In the genomic region with DNA sequence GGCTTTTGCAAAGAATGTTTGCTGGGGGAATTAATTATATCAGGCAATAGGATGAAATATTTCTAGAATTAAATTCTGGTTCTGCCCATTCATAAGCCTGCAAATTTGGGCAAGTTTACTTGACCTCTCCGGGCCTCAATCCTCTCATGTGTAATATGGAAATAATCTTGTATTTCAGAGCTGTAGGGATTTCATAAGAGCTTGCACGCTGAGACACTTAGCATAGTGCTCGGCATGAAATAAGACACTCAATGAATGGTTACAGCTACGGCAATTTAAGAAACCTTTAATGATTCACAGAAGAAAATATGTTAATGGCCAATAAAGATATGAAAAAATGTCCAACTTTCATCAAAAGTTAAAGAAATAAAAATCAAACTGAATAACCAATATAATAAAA, we compare ENCODE assay signal across 22 cellular contexts.
"Had no signal": no experiment of that assay in that cellular context is flagged by ENCODE, and none has a peak within 500 bp of the region (broad histone marks: within the 10 kb centered on the region; RNA-seq: fewer than 3 reads in every experiment).

No MANE protein-coding gene starts in this region.

- H3K4me1 ChIP-seq: parathyroid adenoma, testis had no signal

- ATAC-seq: gastrocnemius medialis; left lobe of liver; sciatic nerve; stimulated activated effector memory CD8-positive, alpha-beta T cell treated with anti-CD3 and anti-CD28 coated beads, Interleukin-12 subunit alpha, Interleukin-12 subunit beta, amount 100 ng/mL, for 72 hours; upper lobe of right lung had no signal

- H3K4me3 ChIP-seq: esophagus squamous epithelium, gastrocnemius medialis, lung, testis, tibial nerve, upper lobe of right lung, vagina had no signal

- H3K27me3 ChIP-seq: esophagus squamous epithelium, gastrocnemius medialis, testis, tibial nerve, upper lobe of right lung, vagina had no signal

- DNase-seq: cerebellar nuclear complex; esophagus squamous epithelium; gastrocnemius medialis; glutamatergic neuron; islet precursor cell; mesenchymal stem cell; midbrain; naive B cell; occipital lobe; small intestine; stimulated activated CD4-positive, alpha-beta T cell treated with anti-CD3 and anti-CD28 coated beads, Interleukin-12 subunit alpha, Interleukin-12 subunit beta, amount 100 ng/mL, for 4 hours; stimulated activated CD4-positive, alpha-beta T cell treated with anti-CD3 and anti-CD28 coated beads, Interleukin-2, amount 100 ng/mL, for 48 hours; stimulated activated CD8-positive, alpha-beta memory T cell treated with anti-CD3 and anti-CD28 coated beads, Interleukin-4, amount 100 ng/mL, for 48 hours; testis; upper lobe of right lung had no signal

- H3K9me3 ChIP-seq: esophagus squamous epithelium, gastrocnemius medialis, testis, tibial nerve, upper lobe of right lung, vagina had no signal
